In genomic region chr19:4403005-4403761, GRCh38 we compare ENCODE assay signal across 8 cellular contexts. TPM values are rescaled to one million over a fixed set of nuclear protein-coding genes. Genes with fewer than 3 reads are reported as not detected.
A peak's percentile ranks its signal among the peaks of the same experiment; 100 is the strongest.
DNase-seq lines count a peak whose midpoint lies in the region; ATAC-seq, FAIRE-seq and TF ChIP-seq lines count a peak whose summit lies in the region.

No MANE protein-coding gene starts in this region.

- H3K4me1 ChIP-seq in OCI-LY3 (ENCODE audit: low read length) (peaks cover 33% of the 10 kb centered on the region), pancreas (peaks cover 0 to 16% (median 11%) of the 10 kb centered on the region in 3 donors)

- H4K20me1 ChIP-seq in OCI-LY3 (ENCODE audit: insufficient read depth, low read length): peaks cover 58% of the 10 kb centered on the region

- DNase-seq in ELR (ENCODE audit: low read depth) (peak; percentile 39), endothelial cell (ENCODE audit: low spot score) (no peak), pancreas (peak in 3 of 6 donors; percentile 31 to 73 (median 46)), GM12892 (ENCODE audit: insufficient read length) (no peak)

- WGBS in pancreas, 2 donors: 12 to 13% methylated on average over 31 to 32 of the region's 32 CpGs

- TF ChIP-seq CTCF in OCI-LY3 (IDR thresholded peaks at IDR 0.05; ENCODE audit: low read depth, low read length) (no peak), endothelial cell (IDR thresholded peaks at IDR 0.05; ENCODE audit: unreplicated experiment) (no peak), pancreas (IDR thresholded peaks at IDR 0.05) (no peak)

- H3K27ac ChIP-seq in OCI-LY3 (ENCODE audit: low read length): peak overlapping the region; percentile 63
- H3K27ac ChIP-seq in pancreas: peak overlapping the region in 1 of 4 donors; percentile 12

- peaks cover 27% of the 10 kb centered on the region for H3K4me1 Mint-ChIP-seq in endothelial cell (ENCODE audit: unreplicated experiment)

- H3K79me2 ChIP-seq in OCI-LY3 (ENCODE audit: low read length): peaks cover 79% of the 10 kb centered on the region

- H3K36me3 ChIP-seq in OCI-LY3 (replicated peaks; ENCODE audit: low read depth, low read length) (peaks cover 30% of the 10 kb centered on the region), pancreas (no peaks in the 10 kb centered on the region)

- no peaks in the 10 kb centered on the region for H3K9me3 Mint-ChIP-seq in endothelial cell (ENCODE audit: unreplicated experiment)

- H3K27me3 Mint-ChIP-seq in endothelial cell (ENCODE audit: unreplicated experiment): peaks cover 7% of the 10 kb centered on the region

- no peak for TF ChIP-seq POLR2A in GM12892 (IDR thresholded peaks at IDR 0.05; ENCODE audit: low read depth, low read length)

- ATAC-seq in pancreas (no peak), GM19455 (IDR thresholded peaks at IDR 0.05; ENCODE audit: unreplicated experiment) (no peak), HG03097 (IDR thresholded peaks at IDR 0.05; ENCODE audit: low FRiP score, unreplicated experiment) (no peak), HG03025 (IDR thresholded peaks at IDR 0.05; ENCODE audit: low FRiP score, unreplicated experiment) (no peak)

- no peak overlapping the region for H2AFZ ChIP-seq in OCI-LY3 (ENCODE audit: low read depth, low read length)

- peak overlapping the region; percentile 92 for H3K4me3 Mint-ChIP-seq in endothelial cell (ENCODE audit: unreplicated experiment)

- peak overlapping the region; percentile 82 for H3K4me2 ChIP-seq in OCI-LY3 (ENCODE audit: low read length)

- peak overlapping the region; percentile 98 for H3K4me3 ChIP-seq in OCI-LY3 (ENCODE audit: low read length)
- peak overlapping the region; percentile 57 to 94 (median 84) for H3K4me3 ChIP-seq in pancreas

- H3K9me3 ChIP-seq in OCI-LY3 (ENCODE audit: insufficient read depth, low read length) (no peaks in the 10 kb centered on the region), pancreas (no peaks in the 10 kb centered on the region)

- intact Hi-C loops in pancreas (cut with DNase I): no loop called here

- peak overlapping the region; percentile 98 for H3K9ac ChIP-seq in OCI-LY3 (ENCODE audit: low read length)

- no peaks in the 10 kb centered on the region for H3K36me3 Mint-ChIP-seq in endothelial cell (ENCODE audit: low read depth, unreplicated experiment)

- peak overlapping the region; percentile 75 for H3K27ac Mint-ChIP-seq in endothelial cell (ENCODE audit: unreplicated experiment)

- H3K27me3 ChIP-seq in OCI-LY3 (ENCODE audit: low read depth, low read length) (no peaks in the 10 kb centered on the region), pancreas (no peaks in the 10 kb centered on the region)

- FAIRE-seq in pancreas (lab: Jason Lieb, UNC) (no peak), GM12892 (lab: Jason Lieb, UNC) (no peak)

RNA-seq across cellular contexts. Expression of gene CHAF1A, which starts 0.7 kb away (rescaled TPM):
- total RNA-seq in endothelial cell (ENCODE audit: unreplicated experiment) (29.8 TPM), pancreas (1 to 10 TPM; 2.8 to 5.0 (median 3.9) TPM)
- 1 to 10 TPM; 3.8 to 4.3 TPM for polyA plus RNA-seq in pancreas
- 26.9 TPM for polyA plus RNA-seq in GM12892 (2012; ENCODE audit: missing spikeins)

RNA-seq across cellular contexts. Expression of gene SH3GL1, which starts 2.8 kb away (rescaled TPM):
- total RNA-seq in endothelial cell (ENCODE audit: unreplicated experiment) (128 TPM), pancreas (10 to 100 TPM; 25.9 to 31.1 (median 27.5) TPM)
- polyA plus RNA-seq in pancreas: 10 to 100 TPM; 27.1 to 34.2 TPM
- 20.0 TPM for polyA plus RNA-seq in GM12892 (2012; ENCODE audit: missing spikeins)

RNA-seq across cellular contexts. Expression of gene UBXN6, which starts 54.4 kb away (rescaled TPM):
- total RNA-seq in endothelial cell (ENCODE audit: unreplicated experiment) (45.7 TPM), pancreas (10 to 100 TPM; 57.2 to 79.3 (median 67.0) TPM)
- polyA plus RNA-seq in pancreas: 100 to 1,000 TPM; 110 to 130 TPM
- 16.7 TPM for polyA plus RNA-seq in GM12892 (2012; ENCODE audit: missing spikeins)

RNA-seq across cellular contexts. Expression of gene MPND, which starts 59.8 kb away (rescaled TPM):
- 18.3 TPM for total RNA-seq in endothelial cell (ENCODE audit: unreplicated experiment)
- 10 to 100 TPM; 11.8 to 20.0 (median 14.9) TPM for total RNA-seq in pancreas
- 10 to 100 TPM; 16.7 to 18.9 TPM for polyA plus RNA-seq in pancreas
- 14.4 TPM for polyA plus RNA-seq in GM12892 (2012; ENCODE audit: missing spikeins)
